Comparison of ENCODE assay signal across 15 cellular contexts in genomic region chr6:106820412-106820852, GRCh38.
DNase-seq lines count a peak whose midpoint lies in the region; TF ChIP-seq lines count a peak whose summit lies in the region.
"Had no signal": no experiment of that assay in that cellular context is flagged by ENCODE, and none has a peak within 500 bp of the region (broad histone marks: within the 10 kb centered on the region; RNA-seq: fewer than 3 reads in every experiment).

No MANE protein-coding gene starts in this region.

- intact Hi-C loops in Calu3 (cut with micrococcal nuclease; ENCODE audit: unreplicated experiment) = no loop called here
- intact Hi-C loops in adrenal gland (cut with DNase I) = no loop called here
- intact Hi-C loops in vagina (cut with DNase I) = no loop called here

- no peaks in the 10 kb centered on the region for H3K36me3 Mint-ChIP-seq in Calu3 (ENCODE audit: insufficient read depth, unreplicated experiment)
- H3K36me3 Mint-ChIP-seq in nephron progenitor cell (ENCODE audit: low read depth) = no peaks in the 10 kb centered on the region

- no peak for TF ChIP-seq POLR2A in adrenal gland (IDR thresholded peaks at IDR 0.05)
- TF ChIP-seq POLR2A in vagina (IDR thresholded peaks at IDR 0.05) = no peak

- no peak overlapping the region for H3K27ac ChIP-seq in adrenal gland
- no peak overlapping the region for H3K27ac ChIP-seq in vagina
- H3K27ac ChIP-seq: BLaER1 treated with 17β-estradiol and CSF1 and Interleukin-3, amounts not matched to agents 10 nM and 100 nM; HL-60; SK-N-MC; upper lobe of right lung had no signal

- peak; percentile 74 for DNase-seq in Calu3
- DNase-seq in LoVo (ENCODE audit: low spot score) = peak; percentile 47
- peak; percentile 66 for DNase-seq in astrocyte of the spinal cord (ENCODE audit: low read depth, low spot score)
- DNase-seq in nephron progenitor cell = no peak
- no peak for DNase-seq in adrenal gland
- DNase-seq in vagina (ENCODE audit: extremely low spot score in 2 of 2) = no peak
- DNase-seq in ecto neural progenitor cell (ENCODE audit: low spot score) = no peak
- DNase-seq in GM13976 (ENCODE audit: low spot score) = no peak
- DNase-seq: activated CD4-positive, alpha-beta T cell treated with anti-CD3 and anti-CD28 coated beads for 1 hour; cortex of kidney; NK-92 treated with Interleukin-12 subunit alpha and Interleukin-12 subunit beta, amount 100 ng/mL, for 24 hours; upper lobe of right lung had no signal

- H3K27me3 ChIP-seq in adrenal gland (no peaks in the 10 kb centered on the region), vagina (no peaks in the 10 kb centered on the region)
- H3K27me3 ChIP-seq: BLaER1 treated with 17β-estradiol and CSF1 and Interleukin-3, amounts not matched to agents 10 nM and 100 nM; upper lobe of right lung had no signal

- H3K4me1 ChIP-seq in adrenal gland (replicated peaks in 1 of 2) (no peaks in the 10 kb centered on the region), vagina (no peaks in the 10 kb centered on the region)
- H3K4me1 ChIP-seq: BLaER1 treated with 17β-estradiol and CSF1 and Interleukin-3, amounts not matched to agents 10 nM and 100 nM; upper lobe of right lung had no signal

- no peaks in the 10 kb centered on the region for H3K9me3 Mint-ChIP-seq in Calu3 (ENCODE audit: low read depth, unreplicated experiment)
- peaks cover 1% of the 10 kb centered on the region for H3K9me3 Mint-ChIP-seq in nephron progenitor cell

- no TSS peak for BruUV-seq in Calu3 (replicated peaks; lab: Mats Ljungman, UMichigan)

- H3K27me3 Mint-ChIP-seq in Calu3 (ENCODE audit: unreplicated experiment) (no peaks in the 10 kb centered on the region), nephron progenitor cell (ENCODE audit: low read depth, poor library complexity) (no peaks in the 10 kb centered on the region)

- H3K9me3 ChIP-seq in adrenal gland (replicated peaks in 1 of 3) (no peaks in the 10 kb centered on the region), vagina (no peaks in the 10 kb centered on the region)
- H3K9me3 ChIP-seq: upper lobe of right lung had no signal

- CTCF ChIA-PET in Calu3 (lab: Charles Lee) = interaction anchor here (0.5 kb wide), 1 partner anchor 160 kb away, joined by 3 read pairs; no protein-coding TSS in a partner anchor

- peaks cover 31% of the 10 kb centered on the region for H3K4me1 Mint-ChIP-seq in Calu3 (ENCODE audit: low read depth, unreplicated experiment)
- H3K4me1 Mint-ChIP-seq in nephron progenitor cell = peaks cover 9% of the 10 kb centered on the region

- H3K36me3 ChIP-seq in adrenal gland (replicated peaks in 1 of 2) (no peaks in the 10 kb centered on the region), vagina (no peaks in the 10 kb centered on the region)
- H3K36me3 ChIP-seq: BLaER1 treated with 17β-estradiol and CSF1 and Interleukin-3, amounts not matched to agents 10 nM and 100 nM; upper lobe of right lung had no signal

- in situ Hi-C loops in astrocyte of the spinal cord (cut with HindIII; ENCODE audit: low sequenced_read_pairs) = no loop called here
- in situ Hi-C loops in GM13976 (cut with MboI; ENCODE audit: low sequenced_read_pairs, unreplicated experiment) = no loop called here

- H3K4me3 ChIP-seq in astrocyte of the spinal cord (ENCODE audit: low read depth, low read length) (no peak overlapping the region), adrenal gland (no peak overlapping the region), vagina (no peak overlapping the region)
- H3K4me3 ChIP-seq: BLaER1 treated with 17β-estradiol and CSF1 and Interleukin-3, amounts not matched to agents 10 nM and 100 nM; SK-N-MC; upper lobe of right lung had no signal

- peak overlapping the region; percentile 37 for H3K27ac Mint-ChIP-seq in Calu3 (ENCODE audit: unreplicated experiment)
- peak overlapping the region; percentile 62 for H3K27ac Mint-ChIP-seq in nephron progenitor cell

- no peak overlapping the region for H3K4me3 Mint-ChIP-seq in Calu3 (ENCODE audit: low read depth, unreplicated experiment)
- H3K4me3 Mint-ChIP-seq in nephron progenitor cell = no peak overlapping the region

- TF ChIP-seq CTCF in Calu3 (IDR thresholded peaks at IDR 0.05; ENCODE audit: unreplicated experiment) (no peak), astrocyte of the spinal cord (IDR thresholded peaks at IDR 0.05; ENCODE audit: low read depth, low read length) (no peak), nephron progenitor cell (IDR thresholded peaks at IDR 0.05) (no peak), adrenal gland (IDR thresholded peaks at IDR 0.05) (no peak), vagina (IDR thresholded peaks at IDR 0.05) (no peak), GM13976 (IDR thresholded peaks at IDR 0.05; ENCODE audit: borderline replicate concordance, control extremely low read depth, extremely low read depth, insufficient read depth, missing control alignments) (no peak)

Comparison
In these comparisons a context has a peak if more than half of its experiments do, and no peak if none do; other contexts are left out.
1. DNase-seq: peak in Calu3 (single experiment), LoVo (single experiment) and astrocyte of the spinal cord (single experiment); none in nephron progenitor cell (single experiment), adrenal gland (0 of 7), vagina (0 of 2), ecto neural progenitor cell (single experiment) and GM13976 (single experiment).